19 cellular contexts compared by ENCODE assay signal in the genomic region with DNA sequence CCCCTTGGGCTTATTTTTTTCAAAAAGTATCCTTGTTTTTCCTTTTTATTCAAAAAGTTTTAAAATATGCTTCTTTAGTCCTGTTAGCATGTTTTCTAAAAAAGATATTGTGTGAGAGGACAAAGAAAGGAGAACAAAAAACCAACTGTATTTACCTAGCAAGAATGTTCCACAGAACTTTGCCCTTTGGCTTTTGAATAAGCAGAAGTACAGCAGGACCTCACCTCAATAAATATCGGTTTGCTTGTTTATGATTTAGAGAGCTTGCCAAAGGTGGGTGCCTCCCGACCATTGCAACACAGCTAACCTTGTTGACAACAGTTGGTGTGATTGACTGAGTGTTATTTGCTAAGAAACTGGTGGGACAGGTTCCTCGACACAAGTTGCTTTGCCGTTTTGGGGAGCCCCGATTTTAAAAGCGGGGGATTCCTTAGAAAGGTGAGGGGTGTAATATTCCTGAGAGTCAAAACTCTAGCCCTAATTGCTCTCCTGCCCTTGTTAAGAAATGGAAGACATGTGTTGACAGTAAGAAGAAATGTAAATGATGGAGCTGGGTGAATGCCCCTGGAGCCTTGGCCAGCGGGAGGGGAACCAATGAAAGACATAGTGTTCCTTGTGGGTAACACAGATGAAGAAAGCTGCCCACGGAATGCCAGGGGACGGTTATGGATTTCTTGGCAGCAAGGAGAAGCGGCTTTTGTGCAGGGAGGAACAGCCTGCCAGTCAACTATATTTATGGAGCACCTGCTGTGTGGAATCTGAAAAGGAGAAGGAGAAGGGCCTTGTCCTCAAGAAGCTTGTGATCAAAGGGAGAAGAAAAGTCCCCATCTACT. TPM values are rescaled to one million over a fixed set of nuclear protein-coding genes. Genes with fewer than 3 reads are reported as not detected.
DNase-seq lines count a peak whose midpoint lies in the region; ATAC-seq and TF ChIP-seq lines count a peak whose summit lies in the region.
"Had no signal": no experiment of that assay in that cellular context is flagged by ENCODE, and none has a peak within 500 bp of the region (broad histone marks: within the 10 kb centered on the region; RNA-seq: fewer than 3 reads in every experiment).

No MANE protein-coding gene starts in this region.

- H3K4me3 Mint-ChIP-seq in neural progenitor cell, result no peak overlapping the region
- H3K4me3 Mint-ChIP-seq in endodermal cell, result no peak overlapping the region
- H3K4me3 Mint-ChIP-seq: activated naive CD8-positive, alpha-beta T cell; CD4-positive, alpha-beta T cell; nephron had no signal

- no peaks in the 10 kb centered on the region for H3K27me3 ChIP-seq in right lobe of liver
- no peaks in the 10 kb centered on the region for H3K27me3 ChIP-seq in upper lobe of left lung
- no peaks in the 10 kb centered on the region for H3K27me3 ChIP-seq in neural progenitor cell
- H3K27me3 ChIP-seq in endodermal cell (ENCODE audit: control insufficient read depth, insufficient read depth, low read length, poor library complexity, severe bottlenecking), result no peaks in the 10 kb centered on the region

- no peak overlapping the region for H2AFZ ChIP-seq in neural progenitor cell (replicated peaks)

- in situ Hi-C loops in SK-MEL-5 (cut with HindIII; ENCODE audit: low pct_unique_long_range_greater_than_20kb, low sequenced_read_pairs), result no loop called here

- H3K4me1 Mint-ChIP-seq in neural progenitor cell (peaks cover 5% of the 10 kb centered on the region), endodermal cell (no peaks in the 10 kb centered on the region)
- H3K4me1 Mint-ChIP-seq: nephron had no signal

- no peak overlapping the region for H3K27ac ChIP-seq in right lobe of liver
- H3K27ac ChIP-seq in upper lobe of left lung, result peak overlapping the region in 2 of 4 donors; percentile 24 to 63
- H3K27ac ChIP-seq in neural progenitor cell, result no peak overlapping the region
- H3K27ac ChIP-seq in endodermal cell (ENCODE audit: low read depth, low read length), result no peak overlapping the region
- H3K27ac ChIP-seq: thoracic aorta had no signal

- H3K36me3 ChIP-seq in right lobe of liver (no peaks in the 10 kb centered on the region), upper lobe of left lung (no peaks in the 10 kb centered on the region), neural progenitor cell (no peaks in the 10 kb centered on the region), endodermal cell (ENCODE audit: control insufficient read depth, insufficient read depth, low read length) (no peaks in the 10 kb centered on the region)
- H3K36me3 ChIP-seq: thoracic aorta had no signal

- no peak for TF ChIP-seq CTCF in right lobe of liver (IDR thresholded peaks at IDR 0.05)
- no peak for TF ChIP-seq CTCF in upper lobe of left lung (IDR thresholded peaks at IDR 0.05)
- no peak for TF ChIP-seq CTCF in neural progenitor cell (IDR thresholded peaks at IDR 0.05)
- TF ChIP-seq CTCF in endodermal cell (conservative IDR thresholded peaks at IDR 0.05), result no peak

- H3K9me3 ChIP-seq in right lobe of liver (no peaks in the 10 kb centered on the region), upper lobe of left lung (no peaks in the 10 kb centered on the region), neural progenitor cell (ENCODE audit: low read depth) (no peaks in the 10 kb centered on the region), endodermal cell (ENCODE audit: control insufficient read depth, low read length) (no peaks in the 10 kb centered on the region)
- H3K9me3 ChIP-seq: thoracic aorta had no signal

- H3K4me3 ChIP-seq in right lobe of liver, result no peak overlapping the region
- no peak overlapping the region for H3K4me3 ChIP-seq in upper lobe of left lung
- H3K4me3 ChIP-seq in neural progenitor cell, result no peak overlapping the region
- H3K4me3 ChIP-seq in endodermal cell (ENCODE audit: low read length), result no peak overlapping the region
- H3K4me3 ChIP-seq: thoracic aorta had no signal

- TF ChIP-seq POLR2A in right lobe of liver (IDR thresholded peaks at IDR 0.05) (no peak), upper lobe of left lung (IDR thresholded peaks at IDR 0.05) (no peak)

- H3K79me2 ChIP-seq in neural progenitor cell (ENCODE audit: low read depth), result no peaks in the 10 kb centered on the region

- ATAC-seq in right lobe of liver, result peak in 3 of 4 donors; percentile 51 to 56 (median 52)
- peak; percentile 43 to 62 for ATAC-seq in upper lobe of left lung (ENCODE audit: low FRiP score in 2 of 2)
- ATAC-seq in HG03432 (IDR thresholded peaks at IDR 0.05; ENCODE audit: unreplicated experiment), result no peak

- H3K9ac ChIP-seq in neural progenitor cell (no peak overlapping the region), endodermal cell (ENCODE audit: extremely low read depth, low read length, poor library complexity, severe bottlenecking) (no peak overlapping the region)

- no peaks in the 10 kb centered on the region for H3F3A ChIP-seq in neural progenitor cell (ENCODE audit: low read depth)

- H3K27me3 Mint-ChIP-seq in neural progenitor cell (ENCODE audit: insufficient read depth, low read depth), result peaks cover 3% of the 10 kb centered on the region
- no peaks in the 10 kb centered on the region for H3K27me3 Mint-ChIP-seq in endodermal cell (ENCODE audit: insufficient read depth)
- H3K27me3 Mint-ChIP-seq: activated naive CD8-positive, alpha-beta T cell; CD4-positive, alpha-beta T cell had no signal

- no peak overlapping the region for H3K27ac Mint-ChIP-seq in neural progenitor cell
- H3K27ac Mint-ChIP-seq in endodermal cell, result no peak overlapping the region
- H3K27ac Mint-ChIP-seq: activated naive CD8-positive, alpha-beta T cell; CD4-positive, alpha-beta T cell; nephron had no signal

- H3K9me3 Mint-ChIP-seq in neural progenitor cell (no peaks in the 10 kb centered on the region), endodermal cell (no peaks in the 10 kb centered on the region)
- H3K9me3 Mint-ChIP-seq: CD4-positive, alpha-beta T cell; nephron had no signal

- peaks cover 0 to 12% (median 3%) of the 10 kb centered on the region in 4 donors for H3K4me1 ChIP-seq in right lobe of liver
- peaks cover 0 to 11% (median 3%) of the 10 kb centered on the region in 4 donors for H3K4me1 ChIP-seq in upper lobe of left lung
- H3K4me1 ChIP-seq in neural progenitor cell, result no peaks in the 10 kb centered on the region
- no peaks in the 10 kb centered on the region for H3K4me1 ChIP-seq in endodermal cell (ENCODE audit: control insufficient read depth, insufficient read depth, low read length)

- no peak overlapping the region for H3K4me2 ChIP-seq in neural progenitor cell

- TF ChIP-seq EP300 in upper lobe of left lung (IDR thresholded peaks at IDR 0.05), result peak in 1 of 4 donors; percentile 87

- H4K20me1 ChIP-seq in neural progenitor cell (ENCODE audit: low read depth), result no peaks in the 10 kb centered on the region

- no peaks in the 10 kb centered on the region for H3K36me3 Mint-ChIP-seq in neural progenitor cell
- H3K36me3 Mint-ChIP-seq in endodermal cell (ENCODE audit: low read depth), result no peaks in the 10 kb centered on the region
- H3K36me3 Mint-ChIP-seq: activated naive CD8-positive, alpha-beta T cell had no signal

- WGBS in right lobe of liver (ENCODE audit: insufficient coverage, low coverage, low lambda C conversion rate, missing lambda C conversion rate), result 34% methylated on average over 10 of the region's 10 CpGs
- 60 to 64% methylated on average over 10 of the region's 10 CpGs for WGBS in upper lobe of left lung, 2 donors
- 89 to 97% methylated on average over 5 to 10 of the region's 10 CpGs for WGBS in endodermal cell (ENCODE audit: insufficient coverage in 1 of 2, insufficient read length in 1 of 2), 2 experiments

- intact Hi-C loops in right lobe of liver (cut with DNase I), result no loop called here

- DNase-seq in NOMO-1 treated with DMSO at 0.1 percent for 48 hours (lab: John Stamatoyannopoulos, UW; ENCODE audit: unreplicated experiment) (peak; percentile 25), NOMO-1 treated with dmso at 0.1 percent for 144 hours (lab: John Stamatoyannopoulos, UW; ENCODE audit: unreplicated experiment) (no peak), SK-MEL-5 (ENCODE audit: low read depth, low spot score) (peak; percentile 26), right lobe of liver (no peak), upper lobe of left lung (peak in 1 of 2 donors; percentile 67), neural progenitor cell (ENCODE audit: low spot score) (no peak), endodermal cell (no peak)
- DNase-seq: activated CD4-positive, alpha-beta T cell treated with anti-CD3 and anti-CD28 coated beads for 48 hours; activated T-cell treated with anti-CD3 and anti-CD28 coated beads for 4 hours; CD4-positive, alpha-beta T cell; effector CD4-positive, alpha-beta T cell; NCI-H2081; SHP77; T-helper 9 cell had no signal

RNA-seq across cellular contexts. Expression of gene MYBPC1, which starts 13.7 kb away (rescaled TPM):
- not detected in 2 replicates for total RNA-seq in SK-MEL-5 (2014; rRNA removed; shearing (Covaris generic))
- polyA plus RNA-seq in SK-MEL-5 (2015; cell fraction: cytosol; rRNA removed), result 0.15 TPM in 1 of 2 replicates, not detected in the other
- 0.94 TPM in 1 of 2 replicates, not detected in the other for polyA plus RNA-seq in SK-MEL-5 (2015; cell fraction: nucleus; rRNA removed)
- total RNA-seq in right lobe of liver (1 to 10 TPM in 2 of 6 experiments, under 1 TPM in 3, not detected in 1; 0.07 to 6.3 (median 0.66) TPM), upper lobe of left lung (1 to 10 TPM in 1 of 6 donors, not detected in 5; 6.3 TPM), neural progenitor cell (ENCODE audit: low replicate concordance) (not detected in 2 replicates), endodermal cell (not detected)
- 5.2 TPM for polyA plus RNA-seq in endodermal cell (2013, experiment 1 of 2)
- polyA plus RNA-seq in endodermal cell (2013, experiment 2 of 2), result 5.9 TPM
- total RNA-seq: A172; CD4-positive, alpha-beta T cell had no signal

Comparison
In these comparisons a context has a peak if more than half of its experiments do, and no peak if none do; other contexts are left out.
1. DNase-seq: peak in NOMO-1 treated with DMSO at 0.1 percent for 48 hours (single experiment) and SK-MEL-5 (single experiment); none in NOMO-1 treated with dmso at 0.1 percent for 144 hours (single experiment), right lobe of liver (0 of 3), neural progenitor cell (single experiment) and endodermal cell (single experiment).